25 cellular contexts compared by ENCODE assay signal in genomic region chr2:19122220-19122619, GRCh38.
"Had no signal": no experiment of that assay in that cellular context is flagged by ENCODE, and none has a peak within 500 bp of the region (broad histone marks: within the 10 kb centered on the region; RNA-seq: fewer than 3 reads in every experiment).

No MANE protein-coding gene starts in this region.

- H3K27me3 Mint-ChIP-seq: activated CD4-positive, alpha-beta T cell treated with anti-CD3 and anti-CD28 coated beads, Interleukin-2, amount 10 ng/mL, durations not matched to agents 24 days and 14 days; activated CD8-positive, alpha-beta memory T cell treated with anti-CD3 and anti-CD28 coated beads, Interleukin-2, amount 10 ng/mL, durations not matched to agents 7 days and 5 days; activated naive CD8-positive, alpha-beta T cell treated with anti-CD3 and anti-CD28 coated beads, Interleukin-2, amount 50 U/mL, for 24 hours; activated T-cell treated with anti-CD3 and anti-CD28 coated beads, Interleukin-2, amount 50 U/mL, for 24 hours; central memory CD8-positive, alpha-beta T cell had no signal

- H3K36me3 ChIP-seq: ascending aorta, Peyer's patch, SJCRH30 had no signal

- H3K9me3 ChIP-seq: ascending aorta, Peyer's patch, SJCRH30, SK-N-SH had no signal

- H3K27ac Mint-ChIP-seq: activated CD4-positive, alpha-beta T cell treated with anti-CD3 and anti-CD28 coated beads, Interleukin-2, amount 10 ng/mL, durations not matched to agents 24 days and 14 days; activated CD8-positive, alpha-beta memory T cell treated with anti-CD3 and anti-CD28 coated beads, Interleukin-2, amount 10 ng/mL, durations not matched to agents 7 days and 5 days; activated naive CD4-positive, alpha-beta T cell treated with anti-CD3 and anti-CD28 coated beads, Interleukin-2, amount 50 U/mL, for 72 hours; activated naive CD8-positive, alpha-beta T cell treated with anti-CD3 and anti-CD28 coated beads, Interleukin-2, amount 50 U/mL, for 24 hours; activated T-cell treated with anti-CD3 and anti-CD28 coated beads, Interleukin-2, amount 50 U/mL, for 24 hours; activated T-helper 1 cell treated with anti-CD3 and anti-CD28 coated beads, Interleukin-12 subunit alpha, Interleukin-12 subunit beta, Interleukin-2, Interleukin-4 antibody, amounts not matched to agents 30 ng/mL and 10 ng/mL and 1 ng/mL, durations not matched to agents 14 hours and 24 hours and 36 hours had no signal

- H3K4me1 Mint-ChIP-seq: activated CD4-positive, alpha-beta T cell treated with anti-CD3 and anti-CD28 coated beads, Interleukin-2, amount 10 ng/mL, durations not matched to agents 24 days and 14 days; activated CD8-positive, alpha-beta memory T cell treated with anti-CD3 and anti-CD28 coated beads, Interleukin-2, amount 10 ng/mL, durations not matched to agents 7 days and 5 days; activated naive CD8-positive, alpha-beta T cell treated with anti-CD3 and anti-CD28 coated beads, Interleukin-2, amount 50 U/mL, for 24 hours; central memory CD8-positive, alpha-beta T cell had no signal

- H3K36me3 Mint-ChIP-seq: activated CD8-positive, alpha-beta memory T cell treated with anti-CD3 and anti-CD28 coated beads, Interleukin-2, amount 10 ng/mL, durations not matched to agents 7 days and 5 days had no signal

- ATAC-seq: activated CD8-positive, alpha-beta memory T cell treated with anti-CD3 and anti-CD28 coated beads, Interleukin-2, amount 10 ng/mL, durations not matched to agents 7 days and 5 days; activated naive CD4-positive, alpha-beta T cell treated with anti-CD3 and anti-CD28 coated beads, Interleukin-2, amount 50 U/mL, for 72 hours; activated naive CD8-positive, alpha-beta T cell treated with anti-CD3 and anti-CD28 coated beads, Interleukin-2, amount 50 U/mL, for 24 hours; body of pancreas had no signal

- H3K4me3 ChIP-seq: ascending aorta, body of pancreas, Peyer's patch, SJCRH30 had no signal

- DNase-seq: activated CD4-positive, alpha-beta T cell treated with anti-CD3 and anti-CD28 coated beads, Interleukin-2, amount 10 ng/mL, durations not matched to agents 24 days and 14 days; activated CD4-positive, alpha-beta T cell treated with anti-CD3 and anti-CD28 coated beads, Interleukin-2, amount 50 U/mL, for 48 hours; activated CD4-positive, CD25-positive, alpha-beta regulatory T cell treated with anti-CD3 and anti-CD28 coated beads, Interleukin-2, amount 50 U/mL, for 72 hours; activated CD8-positive, alpha-beta memory T cell treated with anti-CD3 and anti-CD28 coated beads, Interleukin-2, amount 10 ng/mL, durations not matched to agents 7 days and 5 days; activated effector memory CD4-positive, alpha-beta T cell treated with Interleukin-2 at 50 U/mL for 16 hours; activated naive CD4-positive, alpha-beta T cell treated with Interleukin-2 at 50 U/mL for 16 hours; activated naive CD8-positive, alpha-beta T cell treated with anti-CD3 and anti-CD28 coated beads, Interleukin-2, amount 50 U/mL, for 24 hours; activated T-cell treated with anti-CD3 and anti-CD28 coated beads, Interleukin-2, amount 50 U/mL, for 24 hours; amniotic stem cell; body of pancreas; NCI-H1048; NCI-H146; NCI-H187 treated with DMSO at 0.1 percent for 48 hours; NCI-H2081 treated with DMSO at 0.1 percent for 48 hours; NCI-H446; NCI-H524; Peyer's patch; Right ventricle myocardium superior; SK-N-SH had no signal

- H3K27ac ChIP-seq: ascending aorta, body of pancreas, Peyer's patch, RWPE1, SJCRH30 had no signal

- H3K9me3 Mint-ChIP-seq: activated CD4-positive, alpha-beta T cell treated with anti-CD3 and anti-CD28 coated beads, Interleukin-2, amount 10 ng/mL, durations not matched to agents 24 days and 14 days; activated T-cell treated with anti-CD3 and anti-CD28 coated beads, Interleukin-2, amount 50 U/mL, for 24 hours; activated T-helper 1 cell treated with anti-CD3 and anti-CD28 coated beads, Interleukin-12 subunit alpha, Interleukin-12 subunit beta, Interleukin-2, Interleukin-4 antibody, amounts not matched to agents 30 ng/mL and 10 ng/mL and 1 ng/mL, durations not matched to agents 14 hours and 24 hours and 36 hours had no signal

- H3K4me3 Mint-ChIP-seq: activated CD4-positive, alpha-beta T cell treated with anti-CD3 and anti-CD28 coated beads, Interleukin-2, amount 10 ng/mL, durations not matched to agents 24 days and 14 days; activated CD8-positive, alpha-beta memory T cell treated with anti-CD3 and anti-CD28 coated beads, Interleukin-2, amount 10 ng/mL, durations not matched to agents 7 days and 5 days; activated naive CD8-positive, alpha-beta T cell treated with anti-CD3 and anti-CD28 coated beads, Interleukin-2, amount 50 U/mL, for 24 hours; activated T-cell treated with anti-CD3 and anti-CD28 coated beads, Interleukin-2, amount 50 U/mL, for 24 hours; activated T-helper 1 cell treated with anti-CD3 and anti-CD28 coated beads, Interleukin-12 subunit alpha, Interleukin-12 subunit beta, Interleukin-2, Interleukin-4 antibody, amounts not matched to agents 30 ng/mL and 10 ng/mL and 1 ng/mL, durations not matched to agents 14 hours and 24 hours and 36 hours; central memory CD8-positive, alpha-beta T cell had no signal

- H3K27me3 ChIP-seq: ascending aorta, body of pancreas, Peyer's patch had no signal

- H3K4me1 ChIP-seq: ascending aorta, body of pancreas, Peyer's patch had no signal
